Comparison of ENCODE assay signal across 8 cellular contexts in genomic region chr12:11836282-11836963, GRCh38.
A peak's percentile ranks its signal among the peaks of the same experiment; 100 is the strongest.
DNase-seq lines count a peak whose midpoint lies in the region; ATAC-seq and TF ChIP-seq lines count a peak whose summit lies in the region.

No MANE protein-coding gene starts in this region.

- POLR2A ChIA-PET in RWPE1 (lab: Yijun Ruan, JAX; ENCODE audit: low non-redundant PET) = no interaction called here

- CTCF ChIA-PET in RWPE1 (lab: Yijun Ruan, JAX) = interaction anchor here (0.6 kb wide), 1 partner anchor 12 kb away, joined by 4 read pairs; no protein-coding TSS in a partner anchor

- no peak overlapping the region for H2AFZ ChIP-seq in OCI-LY3 (ENCODE audit: low read depth, low read length)

- H3K27me3 ChIP-seq in OCI-LY3 (ENCODE audit: low read depth, low read length) = no peaks in the 10 kb centered on the region
- H3K27me3 ChIP-seq in duodenal mucosa (ENCODE audit: control insufficient read depth in 1 of 2, insufficient read depth in 2 of 2, low read length in 2 of 2) = no peaks in the 10 kb centered on the region

- H3K27ac ChIP-seq in OCI-LY3 (ENCODE audit: low read length) (peak overlapping the region; percentile 97), duodenal mucosa (ENCODE audit: low read depth, low read length) (peak overlapping the region; percentile 21), RWPE1 (no peak overlapping the region)

- H3K79me2 ChIP-seq in OCI-LY3 (ENCODE audit: low read length) = peaks cover 48% of the 10 kb centered on the region

- H3K9me3 ChIP-seq in OCI-LY3 (ENCODE audit: insufficient read depth, low read length) (no peaks in the 10 kb centered on the region), duodenal mucosa (ENCODE audit: control insufficient read depth in 1 of 2, low read length in 2 of 2) (no peaks in the 10 kb centered on the region)

- peaks cover 88% of the 10 kb centered on the region for H3K4me1 ChIP-seq in OCI-LY3 (ENCODE audit: low read length)
- H3K4me1 ChIP-seq in duodenal mucosa (ENCODE audit: control insufficient read depth in 1 of 2, insufficient read depth in 2 of 2, low read length in 2 of 2) = peaks cover 45 to 57% of the 10 kb centered on the region in 2 donors

- H3K4me3 ChIP-seq in OCI-LY3 (ENCODE audit: low read length) (peak overlapping the region; percentile 29), duodenal mucosa (ENCODE audit: low read depth in 1 of 2, low read length in 2 of 2) (no peak overlapping the region)

- H3K36me3 ChIP-seq in OCI-LY3 (replicated peaks; ENCODE audit: low read depth, low read length) = peaks cover 25% of the 10 kb centered on the region
- H3K36me3 ChIP-seq in duodenal mucosa (ENCODE audit: control insufficient read depth in 1 of 2, insufficient read depth in 2 of 2, low read length in 2 of 2) = peaks cover 0 to 5% of the 10 kb centered on the region in 2 donors

- ATAC-seq in HG02884 (IDR thresholded peaks at IDR 0.05; ENCODE audit: unreplicated experiment) = peak; percentile 91

- H3K9ac ChIP-seq in OCI-LY3 (ENCODE audit: low read length) (peak overlapping the region; percentile 89), duodenal mucosa (ENCODE audit: low read depth in 1 of 2, low read length in 2 of 2) (no peak overlapping the region)

- H4K20me1 ChIP-seq in OCI-LY3 (ENCODE audit: insufficient read depth, low read length) = no peaks in the 10 kb centered on the region

- TF ChIP-seq CTCF in OCI-LY3 (IDR thresholded peaks at IDR 0.05; ENCODE audit: low read depth, low read length) (no peak), RWPE1 (conservative IDR thresholded peaks at IDR 0.05; ENCODE audit: low read depth) (no peak)

- peak overlapping the region; percentile 64 for H3K4me2 ChIP-seq in OCI-LY3 (ENCODE audit: low read length)

- peak; percentile 31 for DNase-seq in NCI-H2029 (lab: John Stamatoyannopoulos, UW)
- no peak for DNase-seq in NCI-H2029 treated with DMSO at 0.1 percent for 48 hours (lab: John Stamatoyannopoulos, UW)
- DNase-seq in stimulated activated CD4-positive, alpha-beta T cell treated with anti-CD3 and anti-CD28 coated beads, Interleukin-4, amount 100 ng/mL, for 24 hours = peak; percentile 83
- DNase-seq in GF-D8 (lab: John Stamatoyannopoulos, UW) = no peak
- no peak for DNase-seq in RWPE1 (ENCODE audit: low spot score)

Comparison
In these comparisons a context has a peak if more than half of its experiments do, and no peak if none do; other contexts are left out.
1. DNase-seq: peak in NCI-H2029 (single experiment) and stimulated activated CD4-positive, alpha-beta T cell treated with anti-CD3 and anti-CD28 coated beads, Interleukin-4, amount 100 ng/mL, for 24 hours (single experiment); none in NCI-H2029 treated with DMSO at 0.1 percent for 48 hours (single experiment), GF-D8 (single experiment) and RWPE1 (single experiment).